Comparison of ENCODE assay signal across 21 cellular contexts in genomic region chr3:83092521-83093221, GRCh38.
DNase-seq lines count a peak whose midpoint lies in the region; ATAC-seq, FAIRE-seq and TF ChIP-seq lines count a peak whose summit lies in the region.
"Had no signal": no experiment of that assay in that cellular context is flagged by ENCODE, and none has a peak within 500 bp of the region (broad histone marks: within the 10 kb centered on the region; RNA-seq: fewer than 3 reads in every experiment).

No MANE protein-coding gene starts in this region.

- ATAC-seq in left lobe of liver: peak; percentile 98
- ATAC-seq in pancreas: peak; percentile 96 to 99 (median 98)
- ATAC-seq in GM18870 (IDR thresholded peaks at IDR 0.05; ENCODE audit: unreplicated experiment): no peak
- no peak for ATAC-seq in HG03139 (IDR thresholded peaks at IDR 0.05; ENCODE audit: unreplicated experiment)
- ATAC-seq in activated naive CD4-positive, alpha-beta T cell treated with anti-CD3 and anti-CD28 coated beads, Interleukin-2, amount 50 U/mL, for 72 hours: no peak
- ATAC-seq: GM23338 had no signal

- no peak for TF ChIP-seq CTCF in pancreas (IDR thresholded peaks at IDR 0.05)

- DNase-seq in DMS53 treated with DMSO at 0.1 percent for 48 hours (lab: John Stamatoyannopoulos, UW; ENCODE audit: unreplicated experiment): peak; percentile 24
- DNase-seq in OCI-M1 (lab: John Stamatoyannopoulos, UW): peak; percentile 2
- peak; percentile 72 for DNase-seq in left lobe of liver (ENCODE audit: low spot score)
- DNase-seq in pancreas: peak in 4 of 6 donors; percentile 31 to 60 (median 46)
- DNase-seq in NCI-H2029 treated with DMSO at 0.1 percent for 48 hours (lab: John Stamatoyannopoulos, UW): no peak
- no peak for DNase-seq in activated naive CD4-positive, alpha-beta T cell treated with anti-CD3 and anti-CD28 coated beads, Interleukin-2, amount 50 U/mL, for 72 hours (ENCODE audit: low spot score in 2 of 2)
- DNase-seq: BE2C; COR-L47; Kasumi-1; NCI-H1417; NCI-H1694 treated with DMSO at 0.1 percent for 48 hours; NCI-H446 treated with DMSO at 0.1 percent for 48 hours; NCI-H526 treated with DMSO at 0.1 percent for 48 hours; NK-92 treated with Interleukin-12 subunit alpha and Interleukin-12 subunit beta, amount 100 ng/mL, for 24 hours; Right ventricle myocardium superior had no signal

- H3K36me3 ChIP-seq in pancreas: no peaks in the 10 kb centered on the region
- H3K36me3 ChIP-seq: BE2C, HAP-1 had no signal

- H3K27ac Mint-ChIP-seq in activated naive CD4-positive, alpha-beta T cell treated with anti-CD3 and anti-CD28 coated beads, Interleukin-2, amount 50 U/mL, for 72 hours: no peak overlapping the region
- H3K27ac Mint-ChIP-seq: GM23338 had no signal

- no peak for FAIRE-seq in pancreas (lab: Jason Lieb, UNC)
- FAIRE-seq: G401.6, GM18507 had no signal

- no peak overlapping the region for H3K4me3 ChIP-seq in pancreas
- H3K4me3 ChIP-seq: GM23338, HAP-1 had no signal

- H3K9me3 ChIP-seq in pancreas: no peaks in the 10 kb centered on the region
- H3K9me3 ChIP-seq: BE2C, HAP-1 had no signal

- intact Hi-C loops in pancreas (cut with DNase I): no loop called here

- H3K36me3 Mint-ChIP-seq in activated naive CD4-positive, alpha-beta T cell treated with anti-CD3 and anti-CD28 coated beads, Interleukin-2, amount 50 U/mL, for 72 hours: no peaks in the 10 kb centered on the region

- H3K27me3 ChIP-seq in pancreas: no peaks in the 10 kb centered on the region
- H3K27me3 ChIP-seq: BE2C had no signal

- H3K9me3 Mint-ChIP-seq in activated naive CD4-positive, alpha-beta T cell treated with anti-CD3 and anti-CD28 coated beads, Interleukin-2, amount 50 U/mL, for 72 hours: peaks cover 5 to 10% of the 10 kb centered on the region in 2 donors
- H3K9me3 Mint-ChIP-seq: GM23338 had no signal

- peaks cover 0 to 14% (median 0%) of the 10 kb centered on the region in 3 donors for H3K4me1 ChIP-seq in pancreas
- H3K4me1 ChIP-seq: BE2C, HAP-1 had no signal

- 10 to 13% methylated on average over 2 of the region's 2 CpGs for WGBS in pancreas, 2 donors

- peak overlapping the region in 1 of 4 donors; percentile 33 for H3K27ac ChIP-seq in pancreas

Comparison
In these comparisons a context has a peak if more than half of its experiments do, and no peak if none do; other contexts are left out.
1. DNase-seq: peak in DMS53 treated with DMSO at 0.1 percent for 48 hours (single experiment), OCI-M1 (single experiment), left lobe of liver (single experiment) and pancreas (4 of 6); none in NCI-H2029 treated with DMSO at 0.1 percent for 48 hours (single experiment) and activated naive CD4-positive, alpha-beta T cell treated with anti-CD3 and anti-CD28 coated beads, Interleukin-2, amount 50 U/mL, for 72 hours (0 of 2).
2. ATAC-seq: peak in left lobe of liver (single experiment) and pancreas (4 of 4); none in GM18870 (single experiment), HG03139 (single experiment) and activated naive CD4-positive, alpha-beta T cell treated with anti-CD3 and anti-CD28 coated beads, Interleukin-2, amount 50 U/mL, for 72 hours (0 of 2).